Comparison of ENCODE assay signal across 1 cellular context in genomic region chr14:35959835-35960234, GRCh38.
TF ChIP-seq lines count a peak whose summit lies in the region.

No MANE protein-coding gene starts in this region.

TF ChIP-seq in neural cell, 6 proteins besides CTCF, POLR2A, EP300 and RAD21 (continued from another document):
- TF ChIP-seq REST (IDR thresholded peaks at IDR 0.05; ENCODE audit: borderline replicate concordance) (no peak), SMC3 (conservative IDR thresholded peaks at IDR 0.05; ENCODE audit: poor library complexity) (no peak)
